ENCODE assay signal across 17 cellular contexts in genomic region chr16:83955218-83956130, GRCh38. TPM values are rescaled to one million over a fixed set of nuclear protein-coding genes. Genes with fewer than 3 reads are reported as not detected.
DNase-seq lines count a peak whose midpoint lies in the region; ATAC-seq and TF ChIP-seq lines count a peak whose summit lies in the region.
"Had no signal": no experiment of that assay in that cellular context is flagged by ENCODE, and none has a peak within 500 bp of the region (broad histone marks: within the 10 kb centered on the region; RNA-seq: fewer than 3 reads in every experiment).

No MANE protein-coding gene starts in this region.

- H3K36me3 ChIP-seq in A673 (ENCODE audit: insufficient read depth, low read length, poor library complexity, severe bottlenecking) = no peaks in the 10 kb centered on the region
- H3K36me3 ChIP-seq in lower lobe of right lung = peaks cover 21% of the 10 kb centered on the region
- H3K36me3 ChIP-seq in spleen = peaks cover 0 to 32% (median 3%) of the 10 kb centered on the region in 6 donors
- H3K36me3 ChIP-seq: WERI-Rb-1 had no signal

- H3K27ac ChIP-seq in A673 (ENCODE audit: low read depth, low read length, poor library complexity, severe bottlenecking) (no peak overlapping the region), lower lobe of right lung (peak overlapping the region; percentile 92), spleen (no peak overlapping the region)
- H3K27ac ChIP-seq: WERI-Rb-1 had no signal

- TF ChIP-seq CTCF in A673 (conservative IDR thresholded peaks at IDR 0.05; ENCODE audit: low read depth, low read length) = no peak
- TF ChIP-seq CTCF in epithelial cell of esophagus (IDR thresholded peaks at IDR 0.05; ENCODE audit: insufficient read depth, low read depth, low read length, missing control alignments) = no peak
- TF ChIP-seq CTCF in lower lobe of right lung (IDR thresholded peaks at IDR 0.05) = no peak
- no peak for TF ChIP-seq CTCF in spleen (IDR thresholded peaks at IDR 0.05 in 8 of 11, conservative IDR thresholded peaks at IDR 0.05 in 3 of 11)

- 76 to 90% (median 80%) methylated on average over 21 to 23 of the region's 23 CpGs for WGBS in spleen, 5 donors

- peaks cover 22% of the 10 kb centered on the region for H3K4me1 ChIP-seq in A673 (ENCODE audit: insufficient read depth, low read length, poor library complexity, severe bottlenecking)
- peaks cover 28% of the 10 kb centered on the region for H3K4me1 ChIP-seq in lower lobe of right lung
- peaks cover 0 to 56% (median 34%) of the 10 kb centered on the region in 6 donors for H3K4me1 ChIP-seq in spleen

- ATAC-seq in lower lobe of right lung = no peak
- no peak for ATAC-seq in GM19452 (IDR thresholded peaks at IDR 0.05; ENCODE audit: unreplicated experiment)
- ATAC-seq: activated CD8-positive, alpha-beta T cell treated with anti-CD3 and anti-CD28 coated beads for 36 hours; Panc1 had no signal

- H3K27me3 ChIP-seq in A673 (replicated peaks; ENCODE audit: insufficient read depth, low read depth, low read length, poor library complexity) (no peaks in the 10 kb centered on the region), lower lobe of right lung (ENCODE audit: low read depth) (no peaks in the 10 kb centered on the region), spleen (replicated peaks in 1 of 7) (peaks cover 0 to 44% (median 5%) of the 10 kb centered on the region in 7 donors)
- H3K27me3 ChIP-seq: pancreas had no signal

- no peaks in the 10 kb centered on the region for H3K9me3 ChIP-seq in A673 (ENCODE audit: low read depth, low read length, poor library complexity, severe bottlenecking)
- no peaks in the 10 kb centered on the region for H3K9me3 ChIP-seq in lower lobe of right lung
- no peaks in the 10 kb centered on the region for H3K9me3 ChIP-seq in spleen
- H3K9me3 ChIP-seq: pancreas had no signal

- DNase-seq in A673 (ENCODE audit: low spot score) = peak; percentile 61
- peak; percentile 20 for DNase-seq in NCI-H69 (lab: John Stamatoyannopoulos, UW)
- peak; percentile 11 for DNase-seq in epithelial cell of esophagus (ENCODE audit: low read depth)
- DNase-seq in lower lobe of right lung = no peak
- no peak for DNase-seq in spleen
- DNase-seq in cerebellum (ENCODE audit: low spot score) = no peak
- DNase-seq in stimulated activated naive CD4-positive, alpha-beta T cell (lab: John Stamatoyannopoulos, UW) = no peak
- DNase-seq: activated CD8-positive, alpha-beta T cell treated with anti-CD3 and anti-CD28 coated beads for 36 hours; activated naive CD8-positive, alpha-beta T cell treated with anti-CD3 and anti-CD28 coated beads, Interleukin-2, amount 10 ng/mL, durations not matched to agents 7 days and 5 days; cerebellar nuclear complex; NCI-H1694 treated with DMSO at 0.1 percent for 48 hours; NCI-H510A; WERI-Rb-1 had no signal

- TF ChIP-seq POLR2A in spleen (IDR thresholded peaks at IDR 0.05) = no peak

- no TSS peak for BruUV-seq in A673 (replicated peaks; lab: Mats Ljungman, UMichigan)

- POLR2A ChIA-PET in A673 (lab: Charles Lee; ENCODE audit: low non-redundant PET) = no interaction called here

- intact Hi-C loops in A673 (cut with micrococcal nuclease; ENCODE audit: unreplicated experiment) = loop anchor here (1.0 to 5.0 kb wide), 2 partner anchors 110 to 552 kb away; no protein-coding TSS in a partner anchor
- intact Hi-C loops in lower lobe of right lung (cut with DNase I) = no loop called here
- intact Hi-C loops in spleen (cut with DNase I; ENCODE audit: low total_unique reads) = loop anchor here (10.0 kb wide), 2 partner anchors 109 to 219 kb away; no protein-coding TSS in a partner anchor

- H3K4me3 ChIP-seq in A673 (ENCODE audit: low read depth, low read length, poor library complexity, severe bottlenecking) (no peak overlapping the region), epithelial cell of esophagus (ENCODE audit: low read length) (no peak overlapping the region), lower lobe of right lung (no peak overlapping the region), spleen (no peak overlapping the region)

- CTCF ChIA-PET in A673 (lab: Charles Lee) = interaction anchor here (0.5 kb wide), 1 partner anchor 663 kb away, joined by 7 read pairs; no protein-coding TSS in a partner anchor

RNA-seq across cellular contexts. Expression of gene OSGIN1, which starts 2.4 kb away (rescaled TPM):
- total RNA-seq in A673 (2021) (1.2 and 2.4 TPM in 2 replicates), lower lobe of right lung (9.8 TPM), spleen (10 to 100 TPM in 2 of 7 donors, 1 to 10 TPM in 5; 4.7 to 13.5 (median 9.5) TPM), cerebellum (not detected)
- polyA plus RNA-seq in spleen = 10 to 100 TPM in 1 of 3 donors, 1 to 10 TPM in 2; 2.3 to 13.2 (median 6.1) TPM

RNA-seq across cellular contexts. Expression of gene NECAB2, which starts 12.6 kb away (rescaled TPM):
- 0.76 and 0.80 TPM in 2 replicates for total RNA-seq in A673 (2021)
- 0.44 TPM for total RNA-seq in lower lobe of right lung
- 1 to 10 TPM in 3 of 7 donors, under 1 TPM in 1, not detected in 3; 0.95 to 3.1 (median 1.6) TPM for total RNA-seq in spleen
- under 1 TPM in 2 of 3 donors, not detected in 1; 0.16 to 0.20 TPM for polyA plus RNA-seq in spleen
- 15.4 TPM for total RNA-seq in cerebellum
- total RNA-seq: activated CD8-positive, alpha-beta T cell treated with anti-CD3 and anti-CD28 coated beads for 36 hours; activated naive CD8-positive, alpha-beta T cell treated with anti-CD3 and anti-CD28 coated beads, Interleukin-2, amount 10 ng/mL, durations not matched to agents 7 days and 5 days; HT-29 had no signal

RNA-seq across cellular contexts. Expression of gene MLYCD, which starts 56.6 kb away (rescaled TPM):
- total RNA-seq in A673 (2021) = 2.0 and 2.5 TPM in 2 replicates
- 9.1 TPM for total RNA-seq in lower lobe of right lung
- total RNA-seq in spleen = 10 to 100 TPM in 4 of 7 donors, 1 to 10 TPM in 3; 6.1 to 14.3 (median 10.1) TPM
- polyA plus RNA-seq in spleen = 1 to 10 TPM; 2.0 to 2.9 (median 2.1) TPM
- total RNA-seq in cerebellum = 8.7 TPM

Comparison
In these comparisons a context has a peak if more than half of its experiments do, and no peak if none do; other contexts are left out.
1. DNase-seq: peak in A673 (single experiment), NCI-H69 (single experiment) and epithelial cell of esophagus (single experiment); none in lower lobe of right lung (single experiment), spleen (single experiment), cerebellum (single experiment) and stimulated activated naive CD4-positive, alpha-beta T cell (0 of 6).